12 cellular contexts compared by ENCODE assay signal in genomic region chr3:169387751-169388696, GRCh38.
DNase-seq lines count a peak whose midpoint lies in the region; ATAC-seq and TF ChIP-seq lines count a peak whose summit lies in the region.
"Had no signal": no experiment of that assay in that cellular context is flagged by ENCODE, and none has a peak within 500 bp of the region (broad histone marks: within the 10 kb centered on the region; RNA-seq: fewer than 3 reads in every experiment).

No MANE protein-coding gene starts in this region.

- H3K9me3 Mint-ChIP-seq in activated CD8-positive, alpha-beta T cell treated with anti-CD3 and anti-CD28 coated beads for 36 hours = no peaks in the 10 kb centered on the region
- H3K9me3 Mint-ChIP-seq: brain had no signal

- H3K27ac Mint-ChIP-seq in activated CD8-positive, alpha-beta T cell treated with anti-CD3 and anti-CD28 coated beads for 36 hours = no peak overlapping the region

- no peaks in the 10 kb centered on the region for H3K36me3 ChIP-seq in colonic mucosa

- H3K9me3 ChIP-seq in colonic mucosa = no peaks in the 10 kb centered on the region

- H3K4me3 ChIP-seq in GM12865 (ENCODE audit: low read depth, low read length) (no peak overlapping the region), colonic mucosa (no peak overlapping the region), skeletal muscle cell (ENCODE audit: low read depth, low read length) (no peak overlapping the region)

- intact Hi-C loops in colonic mucosa (cut with DNase I) (no loop called here), left colon (cut with DNase I, micrococcal nuclease) (no loop called here)
- intact Hi-C loops in activated CD8-positive, alpha-beta T cell treated with anti-CD3 and anti-CD28 coated beads for 36 hours (cut with micrococcal nuclease) = no loop called here

- H3K27me3 ChIP-seq in colonic mucosa = no peaks in the 10 kb centered on the region

- H3K4me1 Mint-ChIP-seq in activated CD8-positive, alpha-beta T cell treated with anti-CD3 and anti-CD28 coated beads for 36 hours (ENCODE audit: low read depth) = no peaks in the 10 kb centered on the region

- TF ChIP-seq CTCF in GM12865 (IDR thresholded peaks at IDR 0.05; ENCODE audit: insufficient read depth, low read depth, low read length, missing control alignments) (no peak), colonic mucosa (IDR thresholded peaks at IDR 0.05) (no peak)
- no peak for TF ChIP-seq CTCF in activated CD8-positive, alpha-beta T cell treated with anti-CD3 and anti-CD28 coated beads for 36 hours (IDR thresholded peaks at IDR 0.05)

- H3K9ac ChIP-seq in colonic mucosa (ENCODE audit: low read depth in 2 of 2, low read length in 2 of 2) = peak overlapping the region in 1 of 2 donors; percentile 24

- no peaks in the 10 kb centered on the region for H3K36me3 Mint-ChIP-seq in activated CD8-positive, alpha-beta T cell treated with anti-CD3 and anti-CD28 coated beads for 36 hours (ENCODE audit: low read depth)
- H3K36me3 Mint-ChIP-seq: brain had no signal

- POLR2A ChIA-PET in activated CD8-positive, alpha-beta T cell treated with anti-CD3 and anti-CD28 coated beads for 36 hours (lab: Charles Lee) = no interaction called here

- peak overlapping the region; percentile 86 for H3K27ac ChIP-seq in colonic mucosa

- H3K27me3 Mint-ChIP-seq in activated CD8-positive, alpha-beta T cell treated with anti-CD3 and anti-CD28 coated beads for 36 hours = peaks cover 6% of the 10 kb centered on the region

- peaks cover 14% of the 10 kb centered on the region for H3K4me1 ChIP-seq in colonic mucosa

- ATAC-seq in left colon (peak; percentile 60), GM21576 (IDR thresholded peaks at IDR 0.05; ENCODE audit: unreplicated experiment) (no peak)
- no peak for ATAC-seq in activated CD8-positive, alpha-beta T cell treated with anti-CD3 and anti-CD28 coated beads for 36 hours

- DNase-seq in GM12865 (ENCODE audit: low read depth) (peak; percentile 3), colonic mucosa (peak; percentile 68), left colon (peak; percentile 61 to 77), skeletal muscle cell (ENCODE audit: low read depth) (peak; percentile 72), activated gamma-delta T cell treated with Interleukin-2 at 50 U/mL for 16 hours (no peak), NCI-H510A treated with DMSO at 0.1 percent for 48 hours (lab: John Stamatoyannopoulos, UW) (no peak)
- no peak for DNase-seq in activated CD8-positive, alpha-beta T cell treated with anti-CD3 and anti-CD28 coated beads for 36 hours
- DNase-seq: activated CD8-positive, alpha-beta memory T cell treated with anti-CD3 and anti-CD28 coated beads, Interleukin-2, amount 50 U/mL, for 4 hours; C1 segment of cervical spinal cord; NCI-H526 had no signal

- no peak overlapping the region for H3K4me3 Mint-ChIP-seq in activated CD8-positive, alpha-beta T cell treated with anti-CD3 and anti-CD28 coated beads for 36 hours

- CTCF ChIA-PET in activated CD8-positive, alpha-beta T cell treated with anti-CD3 and anti-CD28 coated beads for 36 hours (lab: Charles Lee) = interaction anchor here (2.6 kb wide), 1 partner anchor 12 kb away, joined by 8 read pairs; no protein-coding TSS in a partner anchor

Comparison
In these comparisons a context has a peak if more than half of its experiments do, and no peak if none do; other contexts are left out.
1. DNase-seq: peak in GM12865 (single experiment), colonic mucosa (single experiment), left colon (2 of 2) and skeletal muscle cell (single experiment); none in activated gamma-delta T cell treated with Interleukin-2 at 50 U/mL for 16 hours (single experiment), activated CD8-positive, alpha-beta T cell treated with anti-CD3 and anti-CD28 coated beads for 36 hours (single experiment) and NCI-H510A treated with DMSO at 0.1 percent for 48 hours (single experiment).